In genomic region chr16:2905241-2905987, GRCh38 we compare ENCODE assay signal across 8 cellular contexts. TPM values are rescaled to one million over a fixed set of nuclear protein-coding genes. Genes with fewer than 3 reads are reported as not detected.
DNase-seq lines count a peak whose midpoint lies in the region; ATAC-seq and TF ChIP-seq lines count a peak whose summit lies in the region.

No MANE protein-coding gene starts in this region.

- no peaks in the 10 kb centered on the region for H3K36me3 ChIP-seq in Karpas-422 (ENCODE audit: insufficient read depth, low read length)

- H3K4me2 ChIP-seq in Karpas-422 (ENCODE audit: low read depth, low read length, poor library complexity, severe bottlenecking) = peak overlapping the region; percentile 90

- peaks cover 2% of the 10 kb centered on the region for H3K27me3 Mint-ChIP-seq in activated T-helper 2 cell treated with anti-CD3 and anti-CD28 coated beads, Interferon-gamma antibody, Interleukin-2, Interleukin-4, amounts not matched to agents 10 μg/mL and 5 μg/mL and 100 μg/mL, durations not matched to agents 14 hours and 24 hours and 36 hours (ENCODE audit: low read depth)
- no peaks in the 10 kb centered on the region for H3K27me3 Mint-ChIP-seq in natural killer cell (ENCODE audit: low read depth in 2 of 2)

- H3K36me3 Mint-ChIP-seq in activated T-helper 2 cell treated with anti-CD3 and anti-CD28 coated beads, Interferon-gamma antibody, Interleukin-2, Interleukin-4, amounts not matched to agents 10 μg/mL and 5 μg/mL and 100 μg/mL, durations not matched to agents 14 hours and 24 hours and 36 hours (ENCODE audit: low read depth) = no peaks in the 10 kb centered on the region
- no peaks in the 10 kb centered on the region for H3K36me3 Mint-ChIP-seq in natural killer cell

- H4K20me1 ChIP-seq in Karpas-422 (ENCODE audit: insufficient read depth, low read depth, low read length) = no peaks in the 10 kb centered on the region

- H2AFZ ChIP-seq in Karpas-422 (ENCODE audit: low read length) = no peak overlapping the region

- peak; percentile 65 for ATAC-seq in GM21737 (IDR thresholded peaks at IDR 0.05; ENCODE audit: unreplicated experiment)
- peak; percentile 79 to 92 (median 82) for ATAC-seq in natural killer cell

- peak overlapping the region; percentile 91 for H3K9ac ChIP-seq in Karpas-422 (ENCODE audit: low read length)

- intact Hi-C loops in activated T-helper 2 cell treated with anti-CD3 and anti-CD28 coated beads, Interferon-gamma antibody, Interleukin-2, Interleukin-4, amounts not matched to agents 10 μg/mL and 5 μg/mL and 100 μg/mL, durations not matched to agents 14 hours and 24 hours and 36 hours (cut with micrococcal nuclease) = loop anchor here (1.0 to 2.0 kb wide), 3 partner anchors 23 to 117 kb away; partner anchors contain the start of genes HCFC1R1 and PAQR4
- intact Hi-C loops in natural killer cell (cut with micrococcal nuclease) = loop anchor here (1.0 to 2.0 kb wide), 3 partner anchors 13 to 22 kb away; partner anchors contain the start of gene FLYWCH2

- H3K27ac ChIP-seq in Karpas-422 (ENCODE audit: low read length) = peak overlapping the region; percentile 77

- no peaks in the 10 kb centered on the region for H3K9me3 ChIP-seq in Karpas-422 (ENCODE audit: low read length)

- peak; percentile 96 for DNase-seq in DMS79 (lab: John Stamatoyannopoulos, UW)
- DNase-seq in Karpas-422 = peak; percentile 100
- peak; percentile 98 for DNase-seq in RPMI7951 (ENCODE audit: low read depth)
- peak; percentile 95 for DNase-seq in activated T-helper 2 cell treated with anti-CD3 and anti-CD28 coated beads, Interferon-gamma antibody, Interleukin-2, Interleukin-4, amounts not matched to agents 10 μg/mL and 5 μg/mL and 100 μg/mL, durations not matched to agents 14 hours and 24 hours and 36 hours (ENCODE audit: low spot score)
- peak; percentile 100 for DNase-seq in fibroblast of pulmonary artery (ENCODE audit: low read depth)
- DNase-seq in natural killer cell = peak; percentile 91
- peak; percentile 94 for DNase-seq in stimulated activated naive CD4-positive, alpha-beta T cell treated with Interleukin-2 at 50 U/mL for 16 hours (lab: John Stamatoyannopoulos, UW)

- TF ChIP-seq CTCF in fibroblast of pulmonary artery (IDR thresholded peaks at IDR 0.05; ENCODE audit: low read length, missing control alignments) = no peak
- TF ChIP-seq CTCF in natural killer cell (IDR thresholded peaks at IDR 0.05) = no peak

- peak overlapping the region; percentile 58 for H3K27ac Mint-ChIP-seq in activated T-helper 2 cell treated with anti-CD3 and anti-CD28 coated beads, Interferon-gamma antibody, Interleukin-2, Interleukin-4, amounts not matched to agents 10 μg/mL and 5 μg/mL and 100 μg/mL, durations not matched to agents 14 hours and 24 hours and 36 hours
- H3K27ac Mint-ChIP-seq in natural killer cell = peak overlapping the region; percentile 90 to 93

- H3K9me3 Mint-ChIP-seq in activated T-helper 2 cell treated with anti-CD3 and anti-CD28 coated beads, Interferon-gamma antibody, Interleukin-2, Interleukin-4, amounts not matched to agents 10 μg/mL and 5 μg/mL and 100 μg/mL, durations not matched to agents 14 hours and 24 hours and 36 hours = no peaks in the 10 kb centered on the region
- no peaks in the 10 kb centered on the region for H3K9me3 Mint-ChIP-seq in natural killer cell

- H3K4me3 ChIP-seq in Karpas-422 (ENCODE audit: low read length) = peak overlapping the region; percentile 76
- peak overlapping the region; percentile 80 for H3K4me3 ChIP-seq in fibroblast of pulmonary artery (replicated peaks; ENCODE audit: low read depth, low read length)

- peaks cover 17% of the 10 kb centered on the region for H3K4me1 ChIP-seq in Karpas-422 (ENCODE audit: low read length)

- peak overlapping the region; percentile 92 for H3K4me3 Mint-ChIP-seq in activated T-helper 2 cell treated with anti-CD3 and anti-CD28 coated beads, Interferon-gamma antibody, Interleukin-2, Interleukin-4, amounts not matched to agents 10 μg/mL and 5 μg/mL and 100 μg/mL, durations not matched to agents 14 hours and 24 hours and 36 hours (ENCODE audit: low read depth)
- H3K4me3 Mint-ChIP-seq in natural killer cell = peak overlapping the region; percentile 70

- H3K4me1 Mint-ChIP-seq in activated T-helper 2 cell treated with anti-CD3 and anti-CD28 coated beads, Interferon-gamma antibody, Interleukin-2, Interleukin-4, amounts not matched to agents 10 μg/mL and 5 μg/mL and 100 μg/mL, durations not matched to agents 14 hours and 24 hours and 36 hours (ENCODE audit: low read depth) = peaks cover 19% of the 10 kb centered on the region
- H3K4me1 Mint-ChIP-seq in natural killer cell = peaks cover 20 to 33% of the 10 kb centered on the region in 2 donors

- H3K9me2 ChIP-seq in Karpas-422 (replicated peaks; ENCODE audit: insufficient read depth, low read length) = no peaks in the 10 kb centered on the region

- no peaks in the 10 kb centered on the region for H3K79me2 ChIP-seq in Karpas-422 (ENCODE audit: low read length)

- H3K27me3 ChIP-seq in Karpas-422 (ENCODE audit: low read length) = no peaks in the 10 kb centered on the region

RNA-seq across cellular contexts. Expression of gene FLYWCH1, which starts 6.3 kb away (rescaled TPM):
- 11.0 and 22.7 TPM in 2 replicates for total RNA-seq in Karpas-422 (2014; rRNA removed; shearing (Covaris generic); ENCODE audit: low replicate concordance)
- 7.9 and 13.5 TPM in 2 replicates for total RNA-seq in RPMI7951 (2014; rRNA removed; shearing (Covaris generic))
- 65.4 and 67.4 TPM in 2 replicates for total RNA-seq in activated T-helper 2 cell treated with anti-CD3 and anti-CD28 coated beads, Interferon-gamma antibody, Interleukin-2, Interleukin-4, amounts not matched to agents 10 μg/mL and 5 μg/mL and 100 μg/mL, durations not matched to agents 14 hours and 24 hours and 36 hours
- 100 to 1,000 TPM in 2 of 3 donors, 10 to 100 TPM in 1; 85.1 to 148 (median 130) TPM for total RNA-seq in natural killer cell

RNA-seq across cellular contexts. Expression of gene FLYWCH2, which starts 22.4 kb away (rescaled TPM):
- total RNA-seq in Karpas-422 (2014; rRNA removed; shearing (Covaris generic); ENCODE audit: low replicate concordance) = 63.5 and 85.1 TPM in 2 replicates
- 70.4 and 91.8 TPM in 2 replicates for total RNA-seq in RPMI7951 (2014; rRNA removed; shearing (Covaris generic))
- total RNA-seq in activated T-helper 2 cell treated with anti-CD3 and anti-CD28 coated beads, Interferon-gamma antibody, Interleukin-2, Interleukin-4, amounts not matched to agents 10 μg/mL and 5 μg/mL and 100 μg/mL, durations not matched to agents 14 hours and 24 hours and 36 hours = 21.0 and 23.6 TPM in 2 replicates
- total RNA-seq in natural killer cell = 10 to 100 TPM; 12.0 to 12.7 (median 12.6) TPM

RNA-seq across cellular contexts. Expression of gene PRSS22, which starts 47.4 kb away (rescaled TPM):
- total RNA-seq in Karpas-422 (2014; rRNA removed; shearing (Covaris generic); ENCODE audit: low replicate concordance) = not detected in 2 replicates
- total RNA-seq in RPMI7951 (2014; rRNA removed; shearing (Covaris generic)) = 0.72 and 0.78 TPM in 2 replicates
- not detected in 2 replicates for total RNA-seq in activated T-helper 2 cell treated with anti-CD3 and anti-CD28 coated beads, Interferon-gamma antibody, Interleukin-2, Interleukin-4, amounts not matched to agents 10 μg/mL and 5 μg/mL and 100 μg/mL, durations not matched to agents 14 hours and 24 hours and 36 hours
- 1 to 10 TPM; 1.5 to 7.7 (median 3.3) TPM for total RNA-seq in natural killer cell

RNA-seq across cellular contexts. Expression of gene KREMEN2, which starts 58.7 kb away (rescaled TPM):
- total RNA-seq in Karpas-422 (2014; rRNA removed; shearing (Covaris generic); ENCODE audit: low replicate concordance) = 3.4 and 8.5 TPM in 2 replicates
- total RNA-seq in RPMI7951 (2014; rRNA removed; shearing (Covaris generic)) = 0.24 and 0.49 TPM in 2 replicates
- total RNA-seq in activated T-helper 2 cell treated with anti-CD3 and anti-CD28 coated beads, Interferon-gamma antibody, Interleukin-2, Interleukin-4, amounts not matched to agents 10 μg/mL and 5 μg/mL and 100 μg/mL, durations not matched to agents 14 hours and 24 hours and 36 hours = 0.09 TPM in 1 of 2 replicates, not detected in the other
- under 1 TPM in 1 of 3 donors, not detected in 2; 0.16 TPM for total RNA-seq in natural killer cell

Comparison
In these comparisons a context has a peak if more than half of its experiments do, and no peak if none do; other contexts are left out.
1. Peak in every context shown above with its lines: DNase-seq, ATAC-seq, H3K4me3 ChIP-seq and H3K27ac ChIP-seq.